Comparison of ENCODE assay signal across 12 cellular contexts in the genomic region with DNA sequence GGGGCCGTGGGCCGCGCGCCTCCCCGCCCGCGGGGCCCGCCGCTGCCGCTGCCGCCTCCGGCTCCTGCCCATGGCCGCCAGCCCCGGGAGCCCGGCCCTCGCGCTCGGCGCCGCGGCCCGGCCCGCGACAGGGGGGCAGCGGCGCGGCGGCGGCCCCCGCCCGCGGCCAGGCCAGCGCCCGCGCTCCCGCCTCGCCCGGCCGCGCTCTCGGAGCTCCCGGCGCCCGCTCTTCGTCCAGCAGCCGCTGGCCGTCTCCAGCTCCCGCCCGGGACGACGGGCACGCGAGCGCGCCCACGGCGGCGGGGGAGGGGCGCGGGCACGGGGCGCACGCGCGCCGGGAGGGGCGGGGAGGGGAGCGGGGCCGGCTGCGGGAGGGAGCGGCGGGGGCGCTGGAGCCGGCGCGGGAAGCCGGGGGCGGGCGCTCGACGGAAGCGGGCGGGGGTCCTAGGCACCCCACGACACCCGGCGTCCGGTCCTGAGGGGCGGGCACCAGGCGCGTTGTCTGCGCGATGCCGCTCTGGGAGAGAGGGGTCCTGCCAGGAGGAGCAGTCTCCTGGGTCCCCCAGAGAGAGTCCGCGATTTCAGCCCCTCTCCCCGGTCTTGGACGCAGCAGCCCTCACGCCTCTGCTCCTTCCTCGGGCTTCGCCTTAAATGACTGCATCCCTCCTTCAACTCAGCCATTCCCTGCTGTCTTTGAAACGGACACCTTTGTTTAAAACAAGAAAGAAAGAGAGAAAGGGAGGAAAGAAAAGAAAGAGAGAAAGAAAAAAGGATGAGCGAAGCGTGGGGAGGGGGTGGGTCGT. TPM values are rescaled to one million over a fixed set of nuclear protein-coding genes. Genes with fewer than 3 reads are reported as not detected.
DNase-seq lines count a peak whose midpoint lies in the region; ATAC-seq and TF ChIP-seq lines count a peak whose summit lies in the region.
"Had no signal": no experiment of that assay in that cellular context is flagged by ENCODE, and none has a peak within 500 bp of the region (broad histone marks: within the 10 kb centered on the region; RNA-seq: fewer than 3 reads in every experiment).

No MANE protein-coding gene starts in this region.

- H2BK120ac ChIP-seq in IMR-90 (ENCODE audit: low read depth, low read length): no peak overlapping the region

- H3K36me3 ChIP-seq in IMR-90 (ENCODE audit: control insufficient read depth, insufficient read depth, low read length) (no peaks in the 10 kb centered on the region), upper lobe of right lung (no peaks in the 10 kb centered on the region)

- H4K20me1 ChIP-seq in IMR-90 (ENCODE audit: insufficient read depth, low read length): no peaks in the 10 kb centered on the region; the same call in 1 of the 2 replicates

- POLR2A ChIA-PET in IMR-90 (lab: Charles Lee; ENCODE audit: unreplicated experiment): no interaction called here

- no peak overlapping the region for H2BK5ac ChIP-seq in IMR-90 (ENCODE audit: low read depth, low read length, poor library complexity, severe bottlenecking)

- no peak for TF ChIP-seq POLR2A in IMR-90 (IDR thresholded peaks at IDR 0.05; ENCODE audit: low read depth, low read length)

- H3K14ac ChIP-seq in IMR-90 (replicated peaks; ENCODE audit: low read depth, low read length): no peak overlapping the region

- no peak overlapping the region for H3K27ac ChIP-seq in IMR-90 (ENCODE audit: insufficient read depth, low read length)
- H3K27ac ChIP-seq in upper lobe of right lung: no peak overlapping the region
- H3K27ac ChIP-seq: C4-2B, parathyroid adenoma had no signal

- no peaks in the 10 kb centered on the region for H3K79me1 ChIP-seq in IMR-90 (ENCODE audit: low read depth in 1 of 2, low read length in 2 of 2)

- H2AK5ac ChIP-seq in IMR-90 (ENCODE audit: low read depth, low read length): no peak overlapping the region

- no peak overlapping the region for H4K8ac ChIP-seq in IMR-90 (ENCODE audit: low read depth in 2 of 2, low read length in 2 of 2)

- H2BK15ac ChIP-seq in IMR-90 (ENCODE audit: low read depth, low read length): no peak overlapping the region

- H3K9me3 ChIP-seq in IMR-90 (ENCODE audit: control insufficient read depth, insufficient read depth, low read length) (peaks cover 18% of the 10 kb centered on the region; the same call in 1 of the 2 replicates), upper lobe of right lung (no peaks in the 10 kb centered on the region)

- peak overlapping the region; percentile 32 for H2AFZ ChIP-seq in IMR-90 (replicated peaks; ENCODE audit: low read length, poor library complexity)

- no peak overlapping the region for H3K27ac Mint-ChIP-seq in activated T-cell treated with anti-CD3 and anti-CD28 coated beads, Interleukin-2, amount 50 U/mL, for 24 hours
- no peak overlapping the region for H3K27ac Mint-ChIP-seq in glutamatergic neuron (ENCODE audit: unreplicated experiment)
- H3K27ac Mint-ChIP-seq in stimulated activated effector memory CD8-positive, alpha-beta T cell treated with anti-CD3 and anti-CD28 coated beads, Interleukin-12 subunit alpha, Interleukin-12 subunit beta, amount 100 ng/mL, for 72 hours: no peak overlapping the region

- H3K4ac ChIP-seq in IMR-90 (ENCODE audit: low read depth, low read length): no peak overlapping the region

- peaks cover 7% of the 10 kb centered on the region for H3K4me1 Mint-ChIP-seq in activated T-cell treated with anti-CD3 and anti-CD28 coated beads, Interleukin-2, amount 50 U/mL, for 24 hours (ENCODE audit: low read depth)
- H3K4me1 Mint-ChIP-seq in glutamatergic neuron (ENCODE audit: low read depth, unreplicated experiment): no peaks in the 10 kb centered on the region
- H3K4me1 Mint-ChIP-seq in stimulated activated effector memory CD8-positive, alpha-beta T cell treated with anti-CD3 and anti-CD28 coated beads, Interleukin-12 subunit alpha, Interleukin-12 subunit beta, amount 100 ng/mL, for 72 hours: peaks cover 13% of the 10 kb centered on the region

- H3K4me1 ChIP-seq in IMR-90 (ENCODE audit: control insufficient read depth, insufficient read depth, low read length): no peaks in the 10 kb centered on the region
- H3K4me1 ChIP-seq in upper lobe of right lung: no peaks in the 10 kb centered on the region
- H3K4me1 ChIP-seq: parathyroid adenoma had no signal

- CTCF ChIA-PET in IMR-90 (lab: Yijun Ruan, JAX): no interaction called here

- no peak overlapping the region for H3K9ac ChIP-seq in IMR-90 (ENCODE audit: low read depth, low read length)
- H3K9ac ChIP-seq: parathyroid adenoma had no signal

- TF ChIP-seq CTCF in IMR-90 (conservative IDR thresholded peaks at IDR 0.05; ENCODE audit: low read depth, low read length) (no peak), glutamatergic neuron (IDR thresholded peaks at IDR 0.05; ENCODE audit: partially characterized antibody, unreplicated experiment) (no peak), upper lobe of right lung (IDR thresholded peaks at IDR 0.05) (no peak)

- WGBS in IMR-90 (ENCODE audit: extremely low coverage in 2 of 2, insufficient read length in 1 of 2), 2 experiments: 16% methylated on average over 24 of the region's 104 CpGs; no CpG with 5 or more reads in 1 of the 2 experiments

- peaks cover 46% of the 10 kb centered on the region for H3K27me3 ChIP-seq in IMR-90 (ENCODE audit: control insufficient read depth, insufficient read depth, low read length)
- no peaks in the 10 kb centered on the region for H3K27me3 ChIP-seq in upper lobe of right lung

- H2BK20ac ChIP-seq in IMR-90 (ENCODE audit: low read depth, low read length): no peak overlapping the region

- H3K23ac ChIP-seq in IMR-90 (ENCODE audit: low read depth, low read length): no peak overlapping the region

- dilution Hi-C loops in IMR-90 (cut with HindIII; ENCODE audit: low sequenced_read_pairs, unreplicated experiment): no loop called here

- no peak for TF ChIP-seq RAD21 in IMR-90 (IDR thresholded peaks at IDR 0.05; ENCODE audit: low read length)

- no peak overlapping the region for H4K91ac ChIP-seq in IMR-90 (ENCODE audit: insufficient read depth, low read depth, low read length)

- no peak overlapping the region for H3K4me2 ChIP-seq in IMR-90 (ENCODE audit: low read depth, low read length)

- H3K9me3 Mint-ChIP-seq in activated T-cell treated with anti-CD3 and anti-CD28 coated beads, Interleukin-2, amount 50 U/mL, for 24 hours: no peaks in the 10 kb centered on the region
- peaks cover 5% of the 10 kb centered on the region for H3K9me3 Mint-ChIP-seq in glutamatergic neuron (ENCODE audit: unreplicated experiment)
- H3K9me3 Mint-ChIP-seq in stimulated activated effector memory CD8-positive, alpha-beta T cell treated with anti-CD3 and anti-CD28 coated beads, Interleukin-12 subunit alpha, Interleukin-12 subunit beta, amount 100 ng/mL, for 72 hours: no peaks in the 10 kb centered on the region

- no peak overlapping the region; the same call in 1 of the 2 replicates for H3K4me3 ChIP-seq in IMR-90 (ENCODE audit: insufficient read depth, low read depth, low read length)
- H3K4me3 ChIP-seq in upper lobe of right lung: no peak overlapping the region

- ATAC-seq in IMR-90 (ENCODE audit: low read depth) (peak; percentile 42), upper lobe of right lung (no peak), GM19023 (IDR thresholded peaks at IDR 0.05; ENCODE audit: unreplicated experiment) (no peak)
- peak; percentile 46 for ATAC-seq in stimulated activated effector memory CD8-positive, alpha-beta T cell treated with anti-CD3 and anti-CD28 coated beads, Interleukin-12 subunit alpha, Interleukin-12 subunit beta, amount 100 ng/mL, for 72 hours

- intact Hi-C loops in IMR-90 (cut with micrococcal nuclease): no loop called here
- intact Hi-C loops in upper lobe of right lung (cut with DNase I): no loop called here

- H3K4me3 Mint-ChIP-seq in activated T-cell treated with anti-CD3 and anti-CD28 coated beads, Interleukin-2, amount 50 U/mL, for 24 hours: peak overlapping the region; percentile 31
- H3K4me3 Mint-ChIP-seq in glutamatergic neuron (ENCODE audit: unreplicated experiment): peak overlapping the region; percentile 81
- H3K4me3 Mint-ChIP-seq in stimulated activated effector memory CD8-positive, alpha-beta T cell treated with anti-CD3 and anti-CD28 coated beads, Interleukin-12 subunit alpha, Interleukin-12 subunit beta, amount 100 ng/mL, for 72 hours: no peak overlapping the region

- H2AK9ac ChIP-seq in IMR-90 (replicated peaks; ENCODE audit: low read depth, low read length, poor library complexity): no peak overlapping the region

- DNase-seq in activated T-cell treated with anti-CD3 and anti-CD28 coated beads, Interleukin-2, amount 50 U/mL, for 24 hours: no peak
- DNase-seq in activated T-cell treated with anti-CD3 and anti-CD28 coated beads, Interleukin-2, amount 50 U/mL, for 1 hour: no peak
- no peak for DNase-seq in IMR-90
- no peak for DNase-seq in glutamatergic neuron
- DNase-seq in stimulated activated effector memory CD8-positive, alpha-beta T cell treated with anti-CD3 and anti-CD28 coated beads, Interleukin-12 subunit alpha, Interleukin-12 subunit beta, amount 100 ng/mL, for 72 hours (ENCODE audit: low spot score in 2 of 2): no peak
- DNase-seq in SIG-M5 treated with dmso at 0.1 percent for 504 hours (lab: John Stamatoyannopoulos, UW; ENCODE audit: unreplicated experiment): no peak
- no peak for DNase-seq in upper lobe of right lung
- DNase-seq: cerebellar nuclear complex, NCI-H187 had no signal

- H3K9me1 ChIP-seq in IMR-90 (ENCODE audit: insufficient read depth, low read length): no peaks in the 10 kb centered on the region

- no TSS peak for BruUV-seq in IMR-90 (replicated peaks; lab: Mats Ljungman, UMichigan)

- in situ Hi-C loops in IMR-90 (cut with MboI; ENCODE audit: low sequenced_read_pairs): no loop called here

- H3K27me3 Mint-ChIP-seq in activated T-cell treated with anti-CD3 and anti-CD28 coated beads, Interleukin-2, amount 50 U/mL, for 24 hours: peaks cover 44% of the 10 kb centered on the region
- peaks cover 4% of the 10 kb centered on the region for H3K27me3 Mint-ChIP-seq in glutamatergic neuron (ENCODE audit: unreplicated experiment)

- H4K5ac ChIP-seq in IMR-90 (ENCODE audit: low read depth, low read length): no peak overlapping the region

- H3K18ac ChIP-seq in IMR-90 (ENCODE audit: low read depth, low read length): no peak overlapping the region

- no peak overlapping the region for H3K56ac ChIP-seq in IMR-90 (ENCODE audit: extremely low read depth, insufficient read depth, low read length)

- no peaks in the 10 kb centered on the region for H3K36me3 Mint-ChIP-seq in activated T-cell treated with anti-CD3 and anti-CD28 coated beads, Interleukin-2, amount 50 U/mL, for 24 hours (ENCODE audit: low read depth)
- no peaks in the 10 kb centered on the region for H3K36me3 Mint-ChIP-seq in glutamatergic neuron (ENCODE audit: unreplicated experiment)
- peaks cover 5% of the 10 kb centered on the region for H3K36me3 Mint-ChIP-seq in stimulated activated effector memory CD8-positive, alpha-beta T cell treated with anti-CD3 and anti-CD28 coated beads, Interleukin-12 subunit alpha, Interleukin-12 subunit beta, amount 100 ng/mL, for 72 hours

RNA-seq across cellular contexts. Expression of gene PDZD4, which starts 0.5 kb away (rescaled TPM):
- total RNA-seq in IMR-90 (2012; rRNA removed) (under 0.01 and 0.28 TPM in 2 replicates), glutamatergic neuron (ENCODE audit: unreplicated experiment) (41.8 TPM), upper lobe of right lung (8.3 TPM)
- 0.34 and 0.38 TPM in 2 replicates for polyA plus RNA-seq in IMR-90 (2012; rRNA removed)
- polyA plus RNA-seq in IMR-90 (2012; cell fraction: cytosol; rRNA removed): 0.21 and 0.30 TPM in 2 replicates
- polyA plus RNA-seq in IMR-90 (2012; cell fraction: nucleus; rRNA removed; ENCODE audit: low replicate concordance): 1.8 and 2.2 TPM in 2 replicates

RNA-seq across cellular contexts. Expression of gene SSR4, which starts 36.4 kb away (rescaled TPM):
- 118 and 141 TPM in 2 replicates for total RNA-seq in IMR-90 (2012; rRNA removed)
- 480 and 481 TPM in 2 replicates for polyA plus RNA-seq in IMR-90 (2012; rRNA removed)
- polyA plus RNA-seq in IMR-90 (2012; cell fraction: cytosol; rRNA removed): 329 and 598 TPM in 2 replicates
- 171 and 243 TPM in 2 replicates for polyA plus RNA-seq in IMR-90 (2012; cell fraction: nucleus; rRNA removed; ENCODE audit: low replicate concordance)
- 277 TPM for total RNA-seq in glutamatergic neuron (ENCODE audit: unreplicated experiment)
- total RNA-seq in upper lobe of right lung: 204 TPM

RNA-seq across cellular contexts. Expression of gene IDH3G, which starts 36.7 kb away (rescaled TPM):
- total RNA-seq in IMR-90 (2012; rRNA removed) (75.8 and 79.4 TPM in 2 replicates), glutamatergic neuron (ENCODE audit: unreplicated experiment) (56.7 TPM), upper lobe of right lung (42.7 TPM)
- 85.7 and 95.0 TPM in 2 replicates for polyA plus RNA-seq in IMR-90 (2012; rRNA removed)
- polyA plus RNA-seq in IMR-90 (2012; cell fraction: cytosol; rRNA removed): 67.0 and 200 TPM in 2 replicates
- 164 and 364 TPM in 2 replicates for polyA plus RNA-seq in IMR-90 (2012; cell fraction: nucleus; rRNA removed; ENCODE audit: low replicate concordance)

RNA-seq across cellular contexts. Expression of gene SRPK3, which starts 50.0 kb away (rescaled TPM):
- total RNA-seq in IMR-90 (2012; rRNA removed) (0.36 and 0.56 TPM in 2 replicates), glutamatergic neuron (ENCODE audit: unreplicated experiment) (not detected), upper lobe of right lung (not detected)
- 0.34 and 0.70 TPM in 2 replicates for polyA plus RNA-seq in IMR-90 (2012; rRNA removed)
- polyA plus RNA-seq in IMR-90 (2012; cell fraction: cytosol; rRNA removed): 0.32 and 1.1 TPM in 2 replicates
- polyA plus RNA-seq in IMR-90 (2012; cell fraction: nucleus; rRNA removed; ENCODE audit: low replicate concordance): 2.9 and 5.6 TPM in 2 replicates

RNA-seq across cellular contexts. Expression of gene L1CAM, which starts 55.1 kb away (rescaled TPM):
- total RNA-seq in IMR-90 (2012; rRNA removed): 0.36 and 0.56 TPM in 2 replicates
- 1.9 and 2.2 TPM in 2 replicates for polyA plus RNA-seq in IMR-90 (2012; rRNA removed)
- 0.80 and 1.8 TPM in 2 replicates for polyA plus RNA-seq in IMR-90 (2012; cell fraction: cytosol; rRNA removed)
- 1.3 and 2.2 TPM in 2 replicates for polyA plus RNA-seq in IMR-90 (2012; cell fraction: nucleus; rRNA removed; ENCODE audit: low replicate concordance)
- total RNA-seq in glutamatergic neuron (ENCODE audit: unreplicated experiment): 925 TPM
- total RNA-seq in upper lobe of right lung: 1.2 TPM

Comparison
In these comparisons a context has a peak if more than half of its experiments do, and no peak if none do; other contexts are left out.
1. ATAC-seq: peak in IMR-90 (single experiment) and stimulated activated effector memory CD8-positive, alpha-beta T cell treated with anti-CD3 and anti-CD28 coated beads, Interleukin-12 subunit alpha, Interleukin-12 subunit beta, amount 100 ng/mL, for 72 hours (single experiment); none in upper lobe of right lung (single experiment) and GM19023 (single experiment).